1 cellular context compared by ENCODE assay signal in the genomic region with DNA sequence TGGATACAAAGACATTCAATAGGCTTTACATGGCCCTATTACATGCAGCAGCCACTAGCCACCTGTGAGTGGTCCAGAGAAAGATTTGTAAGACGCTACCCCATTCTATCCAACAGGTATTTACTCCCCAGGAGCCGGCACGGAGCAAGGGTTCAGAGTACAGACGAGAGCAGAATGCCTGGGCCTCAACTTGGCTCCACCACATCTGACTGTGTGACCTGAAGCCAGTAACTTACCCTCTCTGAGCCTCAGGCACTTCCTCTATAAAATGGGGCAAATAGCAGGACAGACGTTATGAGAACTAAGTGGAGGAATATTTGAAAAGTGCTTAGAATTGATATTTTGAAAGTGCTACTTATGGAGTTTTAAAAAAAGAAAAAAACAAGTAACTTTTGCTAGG.
TF ChIP-seq lines count a peak whose summit lies in the region.

No MANE protein-coding gene starts in this region.

TF ChIP-seq in WTC11, 78 proteins besides CTCF, POLR2A, EP300 and RAD21 (continued from another document):
- TF ChIP-seq ZNF416 (CRISPR knock-in tag; IDR thresholded peaks at IDR 0.05) (no peak), TEAD4 (CRISPR knock-in tag; IDR thresholded peaks at IDR 0.05) (no peak), GRHL2 (CRISPR knock-in tag; IDR thresholded peaks at IDR 0.05; ENCODE audit: insufficient replicate concordance, severe bottlenecking) (no peak), CREM (CRISPR knock-in tag; IDR thresholded peaks at IDR 0.05) (no peak)
- TF ChIP-seq, protein P1, sequence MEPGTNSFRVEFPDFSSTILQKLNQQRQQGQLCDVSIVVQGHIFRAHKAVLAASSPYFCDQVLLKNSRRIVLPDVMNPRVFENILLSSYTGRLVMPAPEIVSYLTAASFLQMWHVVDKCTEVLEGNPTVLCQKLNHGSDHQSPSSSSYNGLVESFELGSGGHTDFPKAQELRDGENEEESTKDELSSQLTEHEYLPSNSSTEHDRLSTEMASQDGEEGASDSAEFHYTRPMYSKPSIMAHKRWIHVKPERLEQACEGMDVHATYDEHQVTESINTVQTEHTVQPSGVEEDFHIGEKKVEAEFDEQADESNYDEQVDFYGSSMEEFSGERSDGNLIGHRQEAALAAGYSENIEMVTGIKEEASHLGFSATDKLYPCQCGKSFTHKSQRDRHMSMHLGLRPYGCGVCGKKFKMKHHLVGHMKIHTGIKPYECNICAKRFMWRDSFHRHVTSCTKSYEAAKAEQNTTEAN (CRISPR knock-in tag; IDR thresholded peaks at IDR 0.05): no peak
- TF ChIP-seq, protein P2, sequence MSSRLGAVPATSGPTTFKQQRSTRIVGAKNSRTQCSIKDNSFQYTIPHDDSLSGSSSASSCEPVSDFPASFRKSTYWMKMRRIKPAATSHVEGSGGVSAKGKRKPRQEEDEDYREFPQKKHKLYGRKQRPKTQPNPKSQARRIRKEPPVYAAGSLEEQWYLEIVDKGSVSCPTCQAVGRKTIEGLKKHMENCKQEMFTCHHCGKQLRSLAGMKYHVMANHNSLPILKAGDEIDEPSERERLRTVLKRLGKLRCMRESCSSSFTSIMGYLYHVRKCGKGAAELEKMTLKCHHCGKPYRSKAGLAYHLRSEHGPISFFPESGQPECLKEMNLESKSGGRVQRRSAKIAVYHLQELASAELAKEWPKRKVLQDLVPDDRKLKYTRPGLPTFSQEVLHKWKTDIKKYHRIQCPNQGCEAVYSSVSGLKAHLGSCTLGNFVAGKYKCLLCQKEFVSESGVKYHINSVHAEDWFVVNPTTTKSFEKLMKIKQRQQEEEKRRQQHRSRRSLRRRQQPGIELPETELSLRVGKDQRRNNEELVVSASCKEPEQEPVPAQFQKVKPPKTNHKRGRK (CRISPR knock-in tag; IDR thresholded peaks at IDR 0.05; ENCODE audit: borderline replicate concordance): no peak
- TF ChIP-seq, protein P3, sequence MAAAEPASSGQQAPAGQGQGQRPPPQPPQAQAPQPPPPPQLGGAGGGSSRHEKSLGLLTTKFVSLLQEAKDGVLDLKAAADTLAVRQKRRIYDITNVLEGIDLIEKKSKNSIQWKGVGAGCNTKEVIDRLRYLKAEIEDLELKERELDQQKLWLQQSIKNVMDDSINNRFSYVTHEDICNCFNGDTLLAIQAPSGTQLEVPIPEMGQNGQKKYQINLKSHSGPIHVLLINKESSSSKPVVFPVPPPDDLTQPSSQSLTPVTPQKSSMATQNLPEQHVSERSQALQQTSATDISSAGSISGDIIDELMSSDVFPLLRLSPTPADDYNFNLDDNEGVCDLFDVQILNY (CRISPR knock-in tag; IDR thresholded peaks at IDR 0.05): no peak
